ENCODE assay signal across 18 cellular contexts in genomic region chr11:104225047-104225446, GRCh38.
"Had no signal": no experiment of that assay in that cellular context is flagged by ENCODE, and none has a peak within 500 bp of the region (broad histone marks: within the 10 kb centered on the region; RNA-seq: fewer than 3 reads in every experiment).

No MANE protein-coding gene starts in this region.

- H3K4me3 ChIP-seq: coronary artery, dorsolateral prefrontal cortex, esophagus muscularis mucosa, gastroesophageal sphincter, heart left ventricle, hepatocyte, left lung, lower lobe of right lung had no signal

- H3K4me1 Mint-ChIP-seq: naive thymus-derived CD4-positive, alpha-beta T cell had no signal

- H3K4me2 ChIP-seq: hepatocyte had no signal

- H3K79me2 ChIP-seq: hepatocyte had no signal

- H3K36me3 Mint-ChIP-seq: naive thymus-derived CD4-positive, alpha-beta T cell had no signal

- H3K4me1 ChIP-seq: esophagus muscularis mucosa, foreskin keratinocyte, gastroesophageal sphincter, heart left ventricle, left lung, lower lobe of right lung had no signal

- H3K4me3 Mint-ChIP-seq: naive thymus-derived CD4-positive, alpha-beta T cell had no signal

- H3K27me3 ChIP-seq: dorsolateral prefrontal cortex, esophagus muscularis mucosa, foreskin keratinocyte, gastroesophageal sphincter, heart left ventricle, hepatocyte, left lung had no signal

- DNase-seq: dermis blood vessel endothelial cell; dorsolateral prefrontal cortex; effector CD4-positive, alpha-beta T cell; effector memory CD4-positive, alpha-beta T cell; foreskin keratinocyte; heart left ventricle; hypothalamus; left cardiac atrium; left lung; left ventricle myocardium superior; lower lobe of right lung; mesenchymal stem cell; midbrain; naive thymus-derived CD4-positive, alpha-beta T cell had no signal

- H3K27ac ChIP-seq: coronary artery, dorsolateral prefrontal cortex, esophagus muscularis mucosa, foreskin keratinocyte, gastroesophageal sphincter, heart left ventricle, hepatocyte, left lung, lower lobe of right lung had no signal

- H3K27ac Mint-ChIP-seq: naive thymus-derived CD4-positive, alpha-beta T cell had no signal

- H3K36me3 ChIP-seq: esophagus muscularis mucosa, gastroesophageal sphincter, heart left ventricle, left lung, lower lobe of right lung had no signal

- ATAC-seq: foreskin keratinocyte; gastroesophageal sphincter; heart left ventricle; left cardiac atrium; left lung; left ventricle myocardium superior; lower lobe of right lung; naive thymus-derived CD4-positive, alpha-beta T cell had no signal
